ENCODE assay signal across 19 cellular contexts in the genomic region with DNA sequence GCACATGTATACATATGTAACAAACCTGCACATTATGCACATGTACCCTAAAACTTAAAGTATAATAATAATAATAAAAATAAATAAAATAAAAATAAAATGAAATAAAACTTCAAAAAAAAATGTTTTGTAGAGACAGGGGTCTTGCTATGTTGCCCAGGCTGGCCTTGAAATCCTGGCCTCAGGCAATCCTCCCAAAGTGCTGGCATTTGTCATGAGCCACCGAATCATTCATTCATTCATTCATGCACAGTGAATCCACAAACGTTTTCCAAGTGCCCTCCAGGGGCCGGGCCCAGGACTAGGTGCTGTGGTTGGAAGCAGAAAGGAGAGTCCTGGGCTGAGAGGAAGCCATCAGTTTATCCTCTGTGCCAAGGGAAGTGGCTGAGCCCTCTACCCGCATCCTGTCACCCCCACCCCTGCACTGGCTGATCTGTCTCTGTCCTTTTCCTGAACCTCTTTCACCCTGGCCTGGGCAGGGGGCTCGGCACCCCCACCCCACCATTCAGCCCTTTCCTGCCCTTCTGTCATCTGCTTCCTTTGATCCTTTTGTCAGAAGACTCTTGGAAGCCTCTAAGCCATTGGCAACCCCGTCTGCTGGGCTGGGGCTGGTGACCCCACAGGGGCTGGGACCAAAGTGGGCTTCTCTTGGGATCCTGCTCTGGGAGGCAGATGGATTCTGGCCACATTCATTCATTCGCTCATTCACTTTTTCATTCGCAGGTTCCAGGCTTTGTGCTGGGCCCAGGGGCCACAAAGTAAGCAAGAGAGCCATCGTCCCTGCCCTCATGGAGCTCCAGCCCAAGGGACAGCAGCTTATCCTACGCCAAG.
DNase-seq lines count a peak whose midpoint lies in the region; ATAC-seq, FAIRE-seq and TF ChIP-seq lines count a peak whose summit lies in the region.
"Had no signal": no experiment of that assay in that cellular context is flagged by ENCODE, and none has a peak within 500 bp of the region (broad histone marks: within the 10 kb centered on the region; RNA-seq: fewer than 3 reads in every experiment).

No MANE protein-coding gene starts in this region.

- H3K9me3 Mint-ChIP-seq in activated naive CD4-positive, alpha-beta T cell treated with anti-CD3 and anti-CD28 coated beads, Interleukin-2, amount 10 ng/mL, durations not matched to agents 7 days and 5 days: no peaks in the 10 kb centered on the region
- H3K9me3 Mint-ChIP-seq: memory B cell had no signal

- H3K79me2 ChIP-seq in OCI-LY7 (ENCODE audit: insufficient read depth, low read depth, low read length) (no peaks in the 10 kb centered on the region), mesendoderm (ENCODE audit: control insufficient read depth, insufficient read depth, low read length) (no peaks in the 10 kb centered on the region)
- H3K79me2 ChIP-seq: hepatocyte had no signal

- H3K36me3 ChIP-seq in OCI-LY7 (ENCODE audit: insufficient read depth, low read length) (no peaks in the 10 kb centered on the region), mesendoderm (ENCODE audit: control insufficient read depth, insufficient read depth, low read length) (no peaks in the 10 kb centered on the region)
- H3K36me3 ChIP-seq: brain microvascular endothelial cell had no signal

- ATAC-seq in activated CD4-positive, CD25-positive, alpha-beta regulatory T cell treated with anti-CD3 and anti-CD28 coated beads, Interleukin-2, amount 50 U/mL, for 24 hours: no peak

- H2BK5ac ChIP-seq in mesendoderm (ENCODE audit: low read length): no peak overlapping the region

- H2AFZ ChIP-seq in OCI-LY7 (ENCODE audit: low read length): no peak overlapping the region
- H2AFZ ChIP-seq: hepatocyte had no signal

- H2BK120ac ChIP-seq in mesendoderm (ENCODE audit: low read depth, low read length): no peak overlapping the region

- POLR2A ChIA-PET in OCI-LY7 (lab: Charles Lee): no interaction called here

- no peak overlapping the region for H3K56ac ChIP-seq in mesendoderm (ENCODE audit: low read length)

- H3K4me3 ChIP-seq in OCI-LY7 (ENCODE audit: low read depth, low read length, poor library complexity, severe bottlenecking): no peak overlapping the region
- H3K4me3 ChIP-seq in mesendoderm (ENCODE audit: low read length): no peak overlapping the region
- H3K4me3 ChIP-seq: coronary artery, hepatocyte had no signal

- peaks cover 28% of the 10 kb centered on the region for H3K4me1 Mint-ChIP-seq in activated naive CD4-positive, alpha-beta T cell treated with anti-CD3 and anti-CD28 coated beads, Interleukin-2, amount 10 ng/mL, durations not matched to agents 7 days and 5 days
- H3K4me1 Mint-ChIP-seq: memory B cell had no signal

- H3K27me3 ChIP-seq in mesendoderm (ENCODE audit: insufficient read depth, low read length, poor library complexity): no peaks in the 10 kb centered on the region
- H3K27me3 ChIP-seq: brain microvascular endothelial cell, hepatocyte had no signal

- no peak overlapping the region for H2AK5ac ChIP-seq in mesendoderm (ENCODE audit: low read length)

- H3K4ac ChIP-seq in mesendoderm (ENCODE audit: low read depth, low read length): no peak overlapping the region

- DNase-seq in activated naive CD4-positive, alpha-beta T cell treated with anti-CD3 and anti-CD28 coated beads, Interleukin-2, amount 10 ng/mL, durations not matched to agents 7 days and 5 days: peak; percentile 61
- no peak for DNase-seq in activated naive CD4-positive, alpha-beta T cell (lab: John Stamatoyannopoulos, UW)
- peak; percentile 20 for DNase-seq in OCI-LY7 (ENCODE audit: low spot score)
- DNase-seq in mesendoderm: no peak
- DNase-seq in urothelium cell line (ENCODE audit: low spot score): no peak
- no peak for DNase-seq in NK-92 (lab: John Stamatoyannopoulos, UW; ENCODE audit: unreplicated experiment)
- DNase-seq in NCI-H2227 (lab: John Stamatoyannopoulos, UW; ENCODE audit: unreplicated experiment): no peak
- DNase-seq: brain microvascular endothelial cell, NCI-H187 treated with DMSO at 0.1 percent for 48 hours, retina had no signal

- CTCF ChIA-PET in activated naive CD4-positive, alpha-beta T cell treated with anti-CD3 and anti-CD28 coated beads, Interleukin-2, amount 10 ng/mL, durations not matched to agents 7 days and 5 days (lab: Charles Lee): no interaction called here
- CTCF ChIA-PET in OCI-LY7 (lab: Charles Lee; ENCODE audit: unreplicated experiment): no interaction called here

- peaks cover 33% of the 10 kb centered on the region for H3K27me3 Mint-ChIP-seq in activated naive CD4-positive, alpha-beta T cell treated with anti-CD3 and anti-CD28 coated beads, Interleukin-2, amount 10 ng/mL, durations not matched to agents 7 days and 5 days
- H3K27me3 Mint-ChIP-seq: activated naive CD8-positive, alpha-beta T cell had no signal

- H3K4me1 ChIP-seq in OCI-LY7 (ENCODE audit: insufficient read depth, low read length, poor library complexity, severe bottlenecking): peaks cover 10% of the 10 kb centered on the region
- peaks cover 4% of the 10 kb centered on the region for H3K4me1 ChIP-seq in mesendoderm (ENCODE audit: control insufficient read depth, low read depth, low read length)

- no peak overlapping the region for H3K23ac ChIP-seq in mesendoderm (ENCODE audit: low read length)

- no peaks in the 10 kb centered on the region for H3K36me3 Mint-ChIP-seq in activated naive CD4-positive, alpha-beta T cell treated with anti-CD3 and anti-CD28 coated beads, Interleukin-2, amount 10 ng/mL, durations not matched to agents 7 days and 5 days
- H3K36me3 Mint-ChIP-seq: activated naive CD8-positive, alpha-beta T cell; memory B cell had no signal

- no CpG with 5 or more reads among the region's 10 CpGs for WGBS in mesendoderm (ENCODE audit: extremely low coverage, insufficient coverage, low lambda C conversion rate)

- intact Hi-C loops in OCI-LY7 (cut with micrococcal nuclease; ENCODE audit: unreplicated experiment): loop anchor here (2.0 kb wide), 1 partner anchor 25 kb away; no protein-coding TSS in a partner anchor

- H3K9me2 ChIP-seq in OCI-LY7 (ENCODE audit: insufficient read depth, low read length): no peaks in the 10 kb centered on the region

- H3K4me2 ChIP-seq in OCI-LY7 (ENCODE audit: low read length): no peak overlapping the region
- no peak overlapping the region for H3K4me2 ChIP-seq in mesendoderm (ENCODE audit: low read length)
- H3K4me2 ChIP-seq: hepatocyte had no signal

- H4K8ac ChIP-seq in mesendoderm (ENCODE audit: low read depth, low read length): no peak overlapping the region

- peak; percentile 30 for FAIRE-seq in urothelium cell line (lab: Jason Lieb, UNC)
- FAIRE-seq: endometrium, GM18507, keratinocyte had no signal

- peak overlapping the region; percentile 20 for H3K4me3 Mint-ChIP-seq in activated naive CD4-positive, alpha-beta T cell treated with anti-CD3 and anti-CD28 coated beads, Interleukin-2, amount 10 ng/mL, durations not matched to agents 7 days and 5 days
- H3K4me3 Mint-ChIP-seq: activated naive CD8-positive, alpha-beta T cell; memory B cell had no signal

- H3K27ac ChIP-seq in OCI-LY7 (ENCODE audit: low read depth, low read length, poor library complexity, severe bottlenecking): no peak overlapping the region
- no peak overlapping the region for H3K27ac ChIP-seq in mesendoderm (ENCODE audit: low read depth, low read length)
- H3K27ac ChIP-seq: brain microvascular endothelial cell, coronary artery, hepatocyte, VCaP had no signal

- BruUV-seq in OCI-LY7 (replicated peaks; lab: Mats Ljungman, UMichigan): no TSS peak

- H3K9me3 ChIP-seq in OCI-LY7 (ENCODE audit: low read length): no peaks in the 10 kb centered on the region

- no peak overlapping the region for H2BK15ac ChIP-seq in mesendoderm (replicated peaks; ENCODE audit: low read depth)

- no peaks in the 10 kb centered on the region for H3K79me1 ChIP-seq in mesendoderm (ENCODE audit: low read length)

- H4K5ac ChIP-seq in mesendoderm (ENCODE audit: low read length): no peak overlapping the region

- H4K20me1 ChIP-seq in OCI-LY7 (ENCODE audit: insufficient read depth, low read length): no peaks in the 10 kb centered on the region

- H3K9ac ChIP-seq in mesendoderm (ENCODE audit: low read length): no peak overlapping the region

- peak overlapping the region; percentile 2 for H3K18ac ChIP-seq in mesendoderm (ENCODE audit: low read length)

- no peak for TF ChIP-seq CTCF in OCI-LY7 (conservative IDR thresholded peaks at IDR 0.05; ENCODE audit: low read length)

- no peak overlapping the region for H3K27ac Mint-ChIP-seq in activated naive CD4-positive, alpha-beta T cell treated with anti-CD3 and anti-CD28 coated beads, Interleukin-2, amount 10 ng/mL, durations not matched to agents 7 days and 5 days
- H3K27ac Mint-ChIP-seq: activated naive CD8-positive, alpha-beta T cell; memory B cell had no signal

Comparison
In these comparisons a context has a peak if more than half of its experiments do, and no peak if none do; other contexts are left out.
1. DNase-seq: peak in activated naive CD4-positive, alpha-beta T cell treated with anti-CD3 and anti-CD28 coated beads, Interleukin-2, amount 10 ng/mL, durations not matched to agents 7 days and 5 days (single experiment) and OCI-LY7 (single experiment); none in activated naive CD4-positive, alpha-beta T cell (0 of 4), mesendoderm (single experiment), urothelium cell line (single experiment), NK-92 (single experiment) and NCI-H2227 (single experiment).